Comparison of ENCODE assay signal across 8 cellular contexts in genomic region chr5:150448353-150448752, GRCh38. TPM values are rescaled to one million over a fixed set of nuclear protein-coding genes. Genes with fewer than 3 reads are reported as not detected.
DNase-seq lines count a peak whose midpoint lies in the region; ATAC-seq and TF ChIP-seq lines count a peak whose summit lies in the region.

No MANE protein-coding gene starts in this region.

- ATAC-seq in right lobe of liver (no peak), HG02885 (IDR thresholded peaks at IDR 0.05; ENCODE audit: poor library complexity, unreplicated experiment) (no peak)

- peak overlapping the region; percentile 93 for H3K4me3 Mint-ChIP-seq in activated naive CD4-positive, alpha-beta T cell treated with anti-CD3 and anti-CD28 coated beads for 36 hours

- H3K9me3 ChIP-seq in adrenal gland (replicated peaks in 1 of 3): no peaks in the 10 kb centered on the region
- no peaks in the 10 kb centered on the region for H3K9me3 ChIP-seq in right lobe of liver
- H3K9me3 ChIP-seq in transverse colon: no peaks in the 10 kb centered on the region

- intact Hi-C loops in activated naive CD4-positive, alpha-beta T cell treated with anti-CD3 and anti-CD28 coated beads for 36 hours (cut with micrococcal nuclease): loop anchor here (2.0 kb wide), 1 partner anchor 252 kb away; the partner anchor contains the start of gene RBM22
- intact Hi-C loops in adrenal gland (cut with DNase I) (no loop called here), right lobe of liver (cut with DNase I) (no loop called here), transverse colon (cut with DNase I; ENCODE audit: low total_unique reads) (no loop called here)

- in situ Hi-C loops in transverse colon (cut with MboI; ENCODE audit: low pct_ligation_motif_present in 1 of 4, low pct_unique_long_range_greater_than_20kb in 1 of 4, low sequenced_read_pairs in 3 of 4): loop anchor here (25.0 kb wide), 3 partner anchors 186 to 311 kb away; partner anchors contain the start of genes CDX1 (in 2 of the 4) and PDGFRB (in 2 of the 4)

- H3K36me3 ChIP-seq in adrenal gland (replicated peaks in 1 of 2) (peaks cover 0 to 50% of the 10 kb centered on the region in 2 donors), right lobe of liver (peaks cover 25 to 46% (median 35%) of the 10 kb centered on the region in 4 donors), transverse colon (peaks cover 0 to 45% (median 22%) of the 10 kb centered on the region in 4 donors)

- H3K27me3 ChIP-seq in adrenal gland: no peaks in the 10 kb centered on the region
- no peaks in the 10 kb centered on the region for H3K27me3 ChIP-seq in right lobe of liver
- no peaks in the 10 kb centered on the region for H3K27me3 ChIP-seq in transverse colon

- DNase-seq in activated naive CD4-positive, alpha-beta T cell treated with anti-CD3 and anti-CD28 coated beads for 36 hours: no peak
- DNase-seq in activated naive CD4-positive, alpha-beta T cell treated with anti-CD3 and anti-CD28 coated beads, Interleukin-2, amount 50 U/mL, for 16 hours: no peak
- DNase-seq in adrenal gland (peak in 1 of 7 donors; percentile 12), right lobe of liver (no peak), transverse colon (no peak), COR-L47 (lab: John Stamatoyannopoulos, UW) (no peak), NCI-H82 treated with DMSO at 0.1 percent for 48 hours (lab: John Stamatoyannopoulos, UW; ENCODE audit: unreplicated experiment) (no peak)

- TF ChIP-seq POLR2A in adrenal gland (IDR thresholded peaks at IDR 0.05): no peak
- no peak for TF ChIP-seq POLR2A in right lobe of liver (IDR thresholded peaks at IDR 0.05)
- TF ChIP-seq POLR2A in transverse colon (IDR thresholded peaks at IDR 0.05): no peak

- no peaks in the 10 kb centered on the region for H3K27me3 Mint-ChIP-seq in activated naive CD4-positive, alpha-beta T cell treated with anti-CD3 and anti-CD28 coated beads for 36 hours (ENCODE audit: low read depth)

- TF ChIP-seq CTCF in adrenal gland (IDR thresholded peaks at IDR 0.05) (no peak), right lobe of liver (IDR thresholded peaks at IDR 0.05) (no peak), transverse colon (IDR thresholded peaks at IDR 0.05) (no peak)

- H3K27ac ChIP-seq in adrenal gland (peak overlapping the region in 3 of 5 donors; percentile 84 to 99 (median 97)), right lobe of liver (peak overlapping the region in 1 of 3 donors; percentile 98), transverse colon (peak overlapping the region; percentile 92 to 94 (median 93))

- peaks cover 34% of the 10 kb centered on the region for H3K4me1 Mint-ChIP-seq in activated naive CD4-positive, alpha-beta T cell treated with anti-CD3 and anti-CD28 coated beads for 36 hours (ENCODE audit: low read depth)

- peak overlapping the region; percentile 99 for H3K27ac Mint-ChIP-seq in activated naive CD4-positive, alpha-beta T cell treated with anti-CD3 and anti-CD28 coated beads for 36 hours

- peaks cover 55% of the 10 kb centered on the region for H3K36me3 Mint-ChIP-seq in activated naive CD4-positive, alpha-beta T cell treated with anti-CD3 and anti-CD28 coated beads for 36 hours (ENCODE audit: low read depth)

- peak overlapping the region in 3 of 4 donors; percentile 18 to 70 (median 43) for H3K4me3 ChIP-seq in adrenal gland
- peak overlapping the region; percentile 81 to 97 (median 93) for H3K4me3 ChIP-seq in right lobe of liver
- H3K4me3 ChIP-seq in transverse colon: peak overlapping the region; percentile 78 to 86 (median 84)

- 6 to 15% (median 9%) methylated on average over 4 of the region's 4 CpGs for WGBS in adrenal gland, 4 donors
- 9% methylated on average over 4 of the region's 4 CpGs for WGBS in right lobe of liver (ENCODE audit: insufficient coverage, low coverage, low lambda C conversion rate, missing lambda C conversion rate)
- WGBS in transverse colon (ENCODE audit: low coverage in 1 of 2), 2 donors: 17 to 22% methylated on average over 3 to 4 of the region's 4 CpGs

- no peak for TF ChIP-seq EP300 in transverse colon (IDR thresholded peaks at IDR 0.05; ENCODE audit: low read depth)

- CTCF ChIA-PET in activated naive CD4-positive, alpha-beta T cell treated with anti-CD3 and anti-CD28 coated beads for 36 hours (lab: Charles Lee): interaction anchor here (1.1 to 2.4 kb wide), 2 partner anchors 11 to 288 kb away, joined by 3 to 16 read pairs; no protein-coding TSS in a partner anchor

- H3K4me1 ChIP-seq in adrenal gland (replicated peaks in 1 of 2) (peaks cover 10 to 16% of the 10 kb centered on the region in 2 donors), right lobe of liver (peaks cover 0 to 10% (median 0%) of the 10 kb centered on the region in 4 donors), transverse colon (peaks cover 12 to 19% (median 13%) of the 10 kb centered on the region in 4 donors)

- H3K9me3 Mint-ChIP-seq in activated naive CD4-positive, alpha-beta T cell treated with anti-CD3 and anti-CD28 coated beads for 36 hours: no peaks in the 10 kb centered on the region

RNA-seq across cellular contexts. Expression of gene RPS14, which starts 1.2 kb away (rescaled TPM):
- total RNA-seq in activated naive CD4-positive, alpha-beta T cell treated with anti-CD3 and anti-CD28 coated beads for 36 hours: 1,000 to 10,000 TPM; 4,594 to 4,738 TPM
- total RNA-seq in adrenal gland (1,000 to 10,000 TPM; 1,380 to 3,506 (median 1,891) TPM), right lobe of liver (100 to 1,000 TPM; 573 to 800 (median 663) TPM), transverse colon (1,000 to 10,000 TPM; 1,179 to 2,387 (median 1,878) TPM)
- 1,000 to 10,000 TPM; 1,067 to 2,924 (median 1,712) TPM for polyA plus RNA-seq in adrenal gland

RNA-seq across cellular contexts. Expression of gene CD74, which starts 35.6 kb away (rescaled TPM):
- total RNA-seq in activated naive CD4-positive, alpha-beta T cell treated with anti-CD3 and anti-CD28 coated beads for 36 hours: 100 to 1,000 TPM; 312 to 316 TPM
- total RNA-seq in adrenal gland (1,000 to 10,000 TPM in 6 of 8 donors, 100 to 1,000 TPM in 2; 582 to 3,185 (median 2,268) TPM), right lobe of liver (100 to 1,000 TPM in 5 of 6 experiments, 10 to 100 TPM in 1; 68.4 to 549 (median 211) TPM), transverse colon (100 to 1,000 TPM in 3 of 4 donors, 10 to 100 TPM in 1; 54.3 to 451 (median 259) TPM)
- polyA plus RNA-seq in adrenal gland: 100 to 1,000 TPM; 719 to 852 (median 838) TPM

RNA-seq across cellular contexts. Expression of gene NDST1, which starts 59.6 kb away (rescaled TPM):
- 1 to 10 TPM; 2.4 to 3.3 TPM for total RNA-seq in activated naive CD4-positive, alpha-beta T cell treated with anti-CD3 and anti-CD28 coated beads for 36 hours
- total RNA-seq in adrenal gland: 100 to 1,000 TPM in 6 of 8 donors, 10 to 100 TPM in 2; 80.7 to 154 (median 106) TPM
- 10 to 100 TPM in 2 of 3 donors, 1 to 10 TPM in 1; 9.6 to 37.5 (median 21.1) TPM for polyA plus RNA-seq in adrenal gland
- total RNA-seq in right lobe of liver: 10 to 100 TPM; 38.1 to 97.5 (median 76.0) TPM
- total RNA-seq in transverse colon: 100 to 1,000 TPM in 1 of 4 donors, 10 to 100 TPM in 3; 68.8 to 104 (median 96.4) TPM

Comparison
In these comparisons a context has a peak if more than half of its experiments do, and no peak if none do; other contexts are left out.
1. H3K4me3 ChIP-seq: peak in every context shown above with its lines; median percentile 93 in right lobe of liver; 84 in transverse colon; 43 in adrenal gland.
2. RNA of gene NDST1, which starts 59.6 kb away (total RNA-seq): 80.7 to 154 TPM in adrenal gland, 68.8 to 104 TPM in transverse colon and 38.1 to 97.5 TPM in right lobe of liver; 2.4 to 3.3 TPM in activated naive CD4-positive, alpha-beta T cell treated with anti-CD3 and anti-CD28 coated beads for 36 hours; every median in the first group is over 4 times any median in the second.